ENCODE assay signal across 9 cellular contexts in the genomic region with DNA sequence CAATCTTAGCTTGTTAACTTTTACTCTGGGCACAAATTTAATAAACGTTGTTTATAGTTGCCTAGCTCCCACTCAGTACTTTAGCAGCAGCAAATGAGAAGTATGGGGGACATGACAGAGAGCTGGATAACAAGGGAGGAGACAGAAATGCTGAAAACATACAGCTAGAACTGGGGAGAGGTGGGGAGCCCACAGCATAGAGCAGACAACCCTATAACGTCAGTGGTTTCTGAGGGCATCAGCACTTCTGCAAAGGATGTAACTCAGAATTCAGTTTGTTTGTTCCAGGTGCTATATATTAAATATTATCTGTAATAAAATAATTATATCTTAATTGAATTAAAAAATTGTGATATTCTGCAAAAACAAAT.
"Had no signal": no experiment of that assay in that cellular context is flagged by ENCODE, and none has a peak within 500 bp of the region (broad histone marks: within the 10 kb centered on the region; RNA-seq: fewer than 3 reads in every experiment).

No MANE protein-coding gene starts in this region.

- H3K9me3 ChIP-seq: HAP-1 had no signal

- DNase-seq: GM23248, GOT3, H7, HFFc6, IMR-90, KG1 had no signal

- H3K27ac ChIP-seq: GM23248 had no signal

- H2AFZ ChIP-seq: GM23248 had no signal

- H3K9ac ChIP-seq: GM23248 had no signal

- H3K36me3 ChIP-seq: HAP-1 had no signal

- ATAC-seq: HCT116, K562 had no signal

- H3K4me3 ChIP-seq: GM23248, HAP-1, K562 had no signal
